ENCODE assay signal across 8 cellular contexts in genomic region chr6:108293527-108294296, GRCh38. TPM values are rescaled to one million over a fixed set of nuclear protein-coding genes. Genes with fewer than 3 reads are reported as not detected.
DNase-seq lines count a peak whose midpoint lies in the region; ATAC-seq and TF ChIP-seq lines count a peak whose summit lies in the region.

No MANE protein-coding gene starts in this region.

- peak overlapping the region; percentile 27 for H3K9ac ChIP-seq in H9 (ENCODE audit: extremely low read depth, insufficient read length, low read length)
- H3K9ac ChIP-seq in rectal smooth muscle tissue (ENCODE audit: low read length): no peak overlapping the region

- H3K4me2 ChIP-seq in H9 (ENCODE audit: insufficient read depth, insufficient read length, low read length): peak overlapping the region; percentile 56

- no peak overlapping the region for H3K18ac ChIP-seq in H9 (ENCODE audit: insufficient read length, low read depth, low read length)

- H3K56ac ChIP-seq in H9 (ENCODE audit: insufficient read length, low read depth, low read length): no peak overlapping the region

- ATAC-seq in HG02798 (IDR thresholded peaks at IDR 0.05; ENCODE audit: poor library complexity, unreplicated experiment): no peak

- H4K20me1 ChIP-seq in H9 (ENCODE audit: control insufficient read depth, insufficient read depth, insufficient read length): no peaks in the 10 kb centered on the region

- H3K79me2 ChIP-seq in H9 (ENCODE audit: insufficient read depth, low read length): no peaks in the 10 kb centered on the region

- peak overlapping the region; percentile 94 for H2AFZ ChIP-seq in H9 (ENCODE audit: low read length)

- H3K4me3 ChIP-seq in SJSA1 (peak overlapping the region; percentile 67), epithelial cell of proximal tubule (ENCODE audit: low read depth, low read length) (peak overlapping the region; percentile 82), rectal smooth muscle tissue (ENCODE audit: low read length) (peak overlapping the region; percentile 82)

- H3K9me3 Mint-ChIP-seq in H9: no peaks in the 10 kb centered on the region

- no peaks in the 10 kb centered on the region for H3K9me3 ChIP-seq in H9 (ENCODE audit: control insufficient read depth, low read depth, low read length)
- no peaks in the 10 kb centered on the region for H3K9me3 ChIP-seq in SJSA1 (replicated peaks)

- H3K79me1 ChIP-seq in H9 (ENCODE audit: insufficient read depth, low read depth, low read length, poor library complexity, severe bottlenecking): no peaks in the 10 kb centered on the region

- H3K14ac ChIP-seq in H9 (ENCODE audit: insufficient read depth, low read length): no peak overlapping the region

- no peak overlapping the region for H4K5ac ChIP-seq in H9 (ENCODE audit: insufficient read length, low read depth, low read length)

- H3K4me1 Mint-ChIP-seq in H9: peaks cover 7 to 17% of the 10 kb centered on the region in 2 experiments

- no peak overlapping the region for H3T11ph ChIP-seq in H9 (ENCODE audit: low read length)

- H3K27ac ChIP-seq in H9 (ENCODE audit: insufficient read length, low read depth, low read length) (peak overlapping the region; percentile 52), SJSA1 (0 out of 2 replicates have a peak overlapping the region, but pooled peaks have one; percentile 88), rectal smooth muscle tissue (ENCODE audit: low read depth, low read length) (no peak overlapping the region)

- TF ChIP-seq CTCF in H9 (conservative IDR thresholded peaks at IDR 0.05) (no peak), epithelial cell of proximal tubule (conservative IDR thresholded peaks at IDR 0.05; ENCODE audit: low read depth, low read length) (no peak)

- H3K27me3 ChIP-seq in H9 (ENCODE audit: insufficient read depth, low read length): no peaks in the 10 kb centered on the region
- no peaks in the 10 kb centered on the region for H3K27me3 ChIP-seq in SJSA1 (replicated peaks)
- H3K27me3 ChIP-seq in rectal smooth muscle tissue (ENCODE audit: control insufficient read depth, insufficient read depth, low read length): no peaks in the 10 kb centered on the region

- no peak overlapping the region for H3K23ac ChIP-seq in H9 (ENCODE audit: insufficient read length, low read depth, low read length)

- WGBS in H9 (ENCODE audit: extremely low coverage, insufficient read length, low lambda C conversion rate): no CpG with 5 or more reads among the region's 19 CpGs

- no peaks in the 10 kb centered on the region for H3K27me3 Mint-ChIP-seq in H9 (ENCODE audit: low read depth)

- peaks cover 6% of the 10 kb centered on the region for H3K23me2 ChIP-seq in H9 (ENCODE audit: insufficient read length, low read depth, low read length, poor library complexity, severe bottlenecking)

- H3K27ac Mint-ChIP-seq in H9: 0 out of 7 replicates have a peak overlapping the region, but pooled peaks of 1 of the 3 experiments have one; percentile 63

- H2BK120ac ChIP-seq in H9 (ENCODE audit: low read depth, low read length, poor library complexity, severe bottlenecking): no peak overlapping the region

- H4K91ac ChIP-seq in H9 (ENCODE audit: insufficient read length, low read depth, low read length): no peak overlapping the region

- H3K36me3 ChIP-seq in SJSA1 (no peaks in the 10 kb centered on the region), rectal smooth muscle tissue (ENCODE audit: control insufficient read depth, insufficient read depth, low read length) (no peaks in the 10 kb centered on the region)

- H2BK15ac ChIP-seq in H9 (ENCODE audit: low read depth, low read length): no peak overlapping the region

- H2BK12ac ChIP-seq in H9 (ENCODE audit: insufficient read length, low read depth, low read length): no peak overlapping the region

- H3K4me3 Mint-ChIP-seq in H9: peak overlapping the region; percentile 92 to 94

- no peak overlapping the region for H2AK5ac ChIP-seq in H9 (ENCODE audit: insufficient read length, low read length)

- H2BK5ac ChIP-seq in H9 (ENCODE audit: insufficient read length, low read length): no peak overlapping the region

- no peaks in the 10 kb centered on the region for H3K4me1 ChIP-seq in H9 (ENCODE audit: insufficient read depth, low read length)
- H3K4me1 ChIP-seq in SJSA1 (replicated peaks): peaks cover 4% of the 10 kb centered on the region; the same call in 1 of the 2 replicates
- H3K4me1 ChIP-seq in rectal smooth muscle tissue (ENCODE audit: control insufficient read depth, insufficient read depth, low read length): no peaks in the 10 kb centered on the region

- H3K4ac ChIP-seq in H9 (ENCODE audit: low read depth, low read length): no peak overlapping the region

- DNase-seq in H9 (no peak), SJSA1 (ENCODE audit: low read depth in 1 of 2, low spot score in 2 of 2) (no peak), epithelial cell of proximal tubule (ENCODE audit: low read depth) (no peak), NOMO-1 treated with DMSO at 0.1 percent for 48 hours (lab: John Stamatoyannopoulos, UW; ENCODE audit: unreplicated experiment) (no peak), NCI-H2171 treated with DMSO at 0.1 percent for 48 hours (lab: John Stamatoyannopoulos, UW) (no peak), medulla oblongata (ENCODE audit: extremely low spot score) (no peak)

- no peaks in the 10 kb centered on the region; a peak in 1 of 7 replicates for H3K36me3 Mint-ChIP-seq in H9 (ENCODE audit: insufficient read depth in 1 of 3, low read depth in 3 of 3)

- H4K8ac ChIP-seq in H9 (replicated peaks; ENCODE audit: insufficient read length, low read depth, low read length): no peak overlapping the region

- H2BK20ac ChIP-seq in H9 (ENCODE audit: low read depth, low read length, poor library complexity, severe bottlenecking): no peak overlapping the region

RNA-seq across cellular contexts. Expression of gene AFG1L, which starts 1.1 kb away (rescaled TPM):
- 4.7 and 6.9 TPM in 2 replicates for total RNA-seq in H9 (2021)
- 1.6 and 3.0 TPM in 2 replicates for total RNA-seq in SJSA1 (2014; rRNA removed; shearing (Covaris generic))
- 1.8 and 6.0 TPM in 2 replicates for total RNA-seq in epithelial cell of proximal tubule

RNA-seq across cellular contexts. Expression of gene SNX3, which starts 32.9 kb away (rescaled TPM):
- total RNA-seq in H9 (2021) (76.7 and 80.7 TPM in 2 replicates), epithelial cell of proximal tubule (102 and 118 TPM in 2 replicates)
- 254 and 263 TPM in 2 replicates for total RNA-seq in SJSA1 (2014; rRNA removed; shearing (Covaris generic))
